ENCODE assay signal across 14 cellular contexts in the genomic region with DNA sequence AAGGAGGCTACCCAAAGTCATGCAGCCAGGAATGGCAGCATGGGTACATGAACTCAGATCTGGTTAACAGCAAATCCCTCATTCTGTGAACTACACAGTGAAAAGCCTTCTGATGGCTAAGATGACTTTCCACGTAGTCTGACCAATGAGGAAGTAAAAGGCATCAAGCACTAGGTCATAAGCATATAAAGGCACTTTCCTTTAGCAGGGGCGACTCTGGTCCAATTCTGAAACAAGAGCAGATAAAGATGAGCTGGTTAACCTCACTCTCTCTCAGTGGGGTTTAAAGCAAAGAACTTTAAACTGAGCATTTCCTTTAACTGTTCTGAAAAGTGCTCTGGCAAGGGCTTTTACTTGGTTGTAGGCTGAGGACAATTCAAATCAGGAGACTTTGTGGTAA. TPM values are rescaled to one million over a fixed set of nuclear protein-coding genes. Genes with fewer than 3 reads are reported as not detected.
A peak's percentile ranks its signal among the peaks of the same experiment; 100 is the strongest.
DNase-seq lines count a peak whose midpoint lies in the region; ATAC-seq and TF ChIP-seq lines count a peak whose summit lies in the region.
"Had no signal": no experiment of that assay in that cellular context is flagged by ENCODE, and none has a peak within 500 bp of the region (broad histone marks: within the 10 kb centered on the region; RNA-seq: fewer than 3 reads in every experiment).

No MANE protein-coding gene starts in this region.

- H3K36me3 ChIP-seq in ACC112 (ENCODE audit: insufficient read depth, low read length) (0 out of 2 replicates have a peak, but pooled peaks cover 3% of the 10 kb centered on the region), Panc1 (ENCODE audit: control insufficient read depth, insufficient read depth, low read length) (no peaks in the 10 kb centered on the region; the same call in 1 of the 2 replicates)

- no peak for ATAC-seq in Panc1
- no peak for ATAC-seq in HG03045 (IDR thresholded peaks at IDR 0.05; ENCODE audit: unreplicated experiment)

- H3K79me2 ChIP-seq in ACC112 (ENCODE audit: control insufficient read depth, insufficient read depth, low read length, unreplicated experiment) = peaks cover 86% of the 10 kb centered on the region

- H3K27ac Mint-ChIP-seq in brain = peak overlapping the region; percentile 5 to 92 (median 91)

- DNase-seq in GM20000 (ENCODE audit: low spot score) (peak; percentile 17), Panc1 (ENCODE audit: low read depth, low spot score) (no peak), NCI-H345 (lab: John Stamatoyannopoulos, UW) (no peak), SK-N-DZ (ENCODE audit: low spot score) (no peak), SKM-1 (lab: John Stamatoyannopoulos, UW; ENCODE audit: unreplicated experiment) (no peak)
- DNase-seq: activated CD4-positive, alpha-beta T cell treated with anti-CD3 and anti-CD28 coated beads for 48 hours; C1 segment of cervical spinal cord; NCI-H510A; SHP77 treated with DMSO at 0.1 percent for 48 hours; substantia nigra had no signal

- H3K27me3 Mint-ChIP-seq in brain = peaks cover 6% of the 10 kb centered on the region

- CTCF ChIA-PET in Panc1 (lab: Charles Lee) = interaction anchor here (0.5 to 1.0 kb wide), 2 partner anchors 13 to 451 kb away, joined by 4 to 7 read pairs; no protein-coding TSS in a partner anchor

- intact Hi-C loops in Panc1 (cut with micrococcal nuclease; ENCODE audit: unreplicated experiment) = no loop called here

- H3K36me3 Mint-ChIP-seq in brain = peaks cover 5% of the 10 kb centered on the region

- H3K4me3 ChIP-seq in ACC112 (ENCODE audit: low read depth, low read length) (no peak overlapping the region), Panc1 (ENCODE audit: low read depth in 2 of 2, low read length in 2 of 2) (peak overlapping the region in 1 of 2 experiments; percentile 14; a peak in 1 of 4 replicates)

- BruUV-seq in Panc1 (replicated peaks; lab: Mats Ljungman, UMichigan) = no TSS peak

- H3K4me1 ChIP-seq in ACC112 (ENCODE audit: control insufficient read depth, insufficient read depth, low read length, unreplicated experiment) (peaks cover 62% of the 10 kb centered on the region), Panc1 (ENCODE audit: control insufficient read depth, insufficient read depth, low read length) (peaks cover 87% of the 10 kb centered on the region)

- H3K9me3 ChIP-seq in Panc1 (ENCODE audit: control insufficient read depth, insufficient read depth, low read depth, low read length) = no peaks in the 10 kb centered on the region

- H3K4me1 Mint-ChIP-seq in brain = peaks cover 96% of the 10 kb centered on the region

- peak overlapping the region in 1 of 5 experiments; percentile 31 for H3K4me3 Mint-ChIP-seq in brain

- TF ChIP-seq CTCF in GM20000 (IDR thresholded peaks at IDR 0.05; ENCODE audit: extremely low read depth, missing control alignments) = no peak
- no peak for TF ChIP-seq CTCF in Panc1 (IDR thresholded peaks at IDR 0.05)
- TF ChIP-seq CTCF in brain (conservative IDR thresholded peaks at IDR 0.05) = no peak

- no peaks in the 10 kb centered on the region for H3K9me3 Mint-ChIP-seq in brain

- no peak overlapping the region for H2AFZ ChIP-seq in ACC112 (ENCODE audit: low read length, unreplicated experiment)

- H3K27ac ChIP-seq in ACC112 (ENCODE audit: low read depth, low read length) (peak overlapping the region; percentile 82), Panc1 (ENCODE audit: low read length) (peak overlapping the region; percentile 97)

- H3K27me3 ChIP-seq in ACC112 (ENCODE audit: insufficient read depth, low read length) = no peaks in the 10 kb centered on the region
- H3K27me3 ChIP-seq in Panc1 (ENCODE audit: control insufficient read depth, insufficient read depth, low read length) = no peaks in the 10 kb centered on the region

- in situ Hi-C loops in Panc1 (cut with HindIII; ENCODE audit: low pct_unique_long_range_greater_than_20kb, low sequenced_read_pairs) = no loop called here

- POLR2A ChIA-PET in Panc1 (lab: Charles Lee) = interaction anchor here (0.5 kb wide), 1 partner anchor 24 kb away, joined by 3 read pairs; no protein-coding TSS in a partner anchor

RNA-seq across cellular contexts. Expression of a gene that starts 21.1 kb away (rescaled TPM):
- 167 TPM for total RNA-seq in Panc1 (2021; ENCODE audit: unreplicated experiment)
- 181 TPM for polyA plus RNA-seq in Panc1 (2012; ENCODE audit: insufficient read length)
- polyA plus RNA-seq in brain (ENCODE audit: insufficient read depth, low read depth, low replicate concordance) = 525 TPM
- polyA plus RNA-seq in SK-N-DZ (2014; cell fraction: cytosol; rRNA removed) = 388 and 390 TPM in 2 replicates
- 169 and 238 TPM in 2 replicates for polyA plus RNA-seq in SK-N-DZ (2014; cell fraction: nucleus; rRNA removed)

RNA-seq across cellular contexts. Expression of a gene that starts 56.1 kb away (rescaled TPM):
- not detected for total RNA-seq in Panc1 (2021; ENCODE audit: unreplicated experiment)
- polyA plus RNA-seq in Panc1 (2012; ENCODE audit: insufficient read length) = 0.70 TPM
- polyA plus RNA-seq in brain (ENCODE audit: insufficient read depth, low read depth, low replicate concordance) = 5.0 TPM
- polyA plus RNA-seq in SK-N-DZ (2014; cell fraction: cytosol; rRNA removed) = not detected in 2 replicates
- not detected in 2 replicates for polyA plus RNA-seq in SK-N-DZ (2014; cell fraction: nucleus; rRNA removed)
- total RNA-seq: dermis microvascular lymphatic vessel endothelial cell had no signal
